14 cellular contexts compared by ENCODE assay signal in genomic region chr9:19642256-19642655, GRCh38.
A peak's percentile ranks its signal among the peaks of the same experiment; 100 is the strongest.
DNase-seq lines count a peak whose midpoint lies in the region; ATAC-seq and TF ChIP-seq lines count a peak whose summit lies in the region.
"Had no signal": no experiment of that assay in that cellular context is flagged by ENCODE, and none has a peak within 500 bp of the region (broad histone marks: within the 10 kb centered on the region; RNA-seq: fewer than 3 reads in every experiment).

No MANE protein-coding gene starts in this region.

- H3K9me3 Mint-ChIP-seq in stimulated activated memory B cell treated with anti-CD40 and anti-IgM and Interleukin-4, amounts not matched to agents 10 μg/mL and 1 μg/mL and 100 μg/mL, for 72 hours: no peaks in the 10 kb centered on the region
- no peaks in the 10 kb centered on the region for H3K9me3 Mint-ChIP-seq in effector memory CD8-positive, alpha-beta T cell

- no peak for TF ChIP-seq CTCF in RWPE1 (conservative IDR thresholded peaks at IDR 0.05; ENCODE audit: low read depth)

- H3K27me3 Mint-ChIP-seq in stimulated activated memory B cell treated with anti-CD40 and anti-IgM and Interleukin-4, amounts not matched to agents 10 μg/mL and 1 μg/mL and 100 μg/mL, for 72 hours: no peaks in the 10 kb centered on the region
- peaks cover 15 to 34% of the 10 kb centered on the region in 2 donors for H3K27me3 Mint-ChIP-seq in effector memory CD8-positive, alpha-beta T cell

- H3K27ac Mint-ChIP-seq in stimulated activated memory B cell treated with anti-CD40 and anti-IgM and Interleukin-4, amounts not matched to agents 10 μg/mL and 1 μg/mL and 100 μg/mL, for 72 hours: no peak overlapping the region
- no peak overlapping the region for H3K27ac Mint-ChIP-seq in effector memory CD8-positive, alpha-beta T cell

- no peak overlapping the region for H3K27ac ChIP-seq in RWPE1
- H3K27ac ChIP-seq: testis had no signal

- ATAC-seq in stimulated activated memory B cell treated with anti-CD40 and anti-IgM and Interleukin-4, amounts not matched to agents 10 μg/mL and 1 μg/mL and 100 μg/mL, for 72 hours: peak; percentile 10
- no peak for ATAC-seq in effector memory CD8-positive, alpha-beta T cell (replicated peaks)

- no peaks in the 10 kb centered on the region for H3K36me3 Mint-ChIP-seq in stimulated activated memory B cell treated with anti-CD40 and anti-IgM and Interleukin-4, amounts not matched to agents 10 μg/mL and 1 μg/mL and 100 μg/mL, for 72 hours
- H3K36me3 Mint-ChIP-seq in effector memory CD8-positive, alpha-beta T cell (ENCODE audit: insufficient read depth): no peaks in the 10 kb centered on the region

- DNase-seq in NCI-H345 (lab: John Stamatoyannopoulos, UW) (peak; percentile 34), NCI-H345 treated with DMSO at 0.1 percent for 48 hours (lab: John Stamatoyannopoulos, UW; ENCODE audit: unreplicated experiment) (no peak), NCI-H446 (lab: John Stamatoyannopoulos, UW) (peak; percentile 21 to 75), erythroblast (lab: John Stamatoyannopoulos, UW) (peak; percentile 12 to 17), GM19240 (ENCODE audit: insufficient read length, low spot score) (no peak), RWPE1 (ENCODE audit: low spot score) (no peak)
- DNase-seq in effector memory CD8-positive, alpha-beta T cell: no peak
- DNase-seq: ACHN, activated T-cell treated with anti-CD3 and anti-CD28 coated beads for 4 hours, amniotic stem cell, DND-41, MV-4-11, testis had no signal

- POLR2A ChIA-PET in RWPE1 (lab: Yijun Ruan, JAX; ENCODE audit: low non-redundant PET): no interaction called here

- H3K4me3 Mint-ChIP-seq in stimulated activated memory B cell treated with anti-CD40 and anti-IgM and Interleukin-4, amounts not matched to agents 10 μg/mL and 1 μg/mL and 100 μg/mL, for 72 hours: no peak overlapping the region
- no peak overlapping the region for H3K4me3 Mint-ChIP-seq in effector memory CD8-positive, alpha-beta T cell

- TF ChIP-seq POLR2A in erythroblast (IDR thresholded peaks at IDR 0.05; ENCODE audit: low read length): no peak

- CTCF ChIA-PET in RWPE1 (lab: Yijun Ruan, JAX): interaction anchor here (0.6 kb wide), 1 partner anchor 16 kb away, joined by 3 read pairs; no protein-coding TSS in a partner anchor

- no peaks in the 10 kb centered on the region for H3K4me1 Mint-ChIP-seq in stimulated activated memory B cell treated with anti-CD40 and anti-IgM and Interleukin-4, amounts not matched to agents 10 μg/mL and 1 μg/mL and 100 μg/mL, for 72 hours
- no peaks in the 10 kb centered on the region for H3K4me1 Mint-ChIP-seq in effector memory CD8-positive, alpha-beta T cell (ENCODE audit: low read depth in 2 of 2)

Comparison
In these comparisons a context has a peak if more than half of its experiments do, and no peak if none do; other contexts are left out.
1. DNase-seq: peak in NCI-H345 (single experiment), NCI-H446 (2 of 2) and erythroblast (2 of 2); none in NCI-H345 treated with DMSO at 0.1 percent for 48 hours (single experiment), effector memory CD8-positive, alpha-beta T cell (0 of 3), GM19240 (single experiment) and RWPE1 (single experiment).